15 cellular contexts compared by ENCODE assay signal in genomic region chr3:153746211-153746610, GRCh38.
DNase-seq lines count a peak whose midpoint lies in the region; ATAC-seq and TF ChIP-seq lines count a peak whose summit lies in the region.
"Had no signal": no experiment of that assay in that cellular context is flagged by ENCODE, and none has a peak within 500 bp of the region (broad histone marks: within the 10 kb centered on the region; RNA-seq: fewer than 3 reads in every experiment).

No MANE protein-coding gene starts in this region.

- H3K4me1 Mint-ChIP-seq in progenitor cell of endocrine pancreas (ENCODE audit: low read depth): no peaks in the 10 kb centered on the region
- H3K4me1 Mint-ChIP-seq: CD8-positive, alpha-beta memory T cell had no signal

- H3K4me3 Mint-ChIP-seq in progenitor cell of endocrine pancreas (ENCODE audit: low read depth): no peak overlapping the region
- H3K4me3 Mint-ChIP-seq: CD8-positive, alpha-beta memory T cell; H9 had no signal

- H3K9me3 Mint-ChIP-seq in progenitor cell of endocrine pancreas (ENCODE audit: low read depth): no peaks in the 10 kb centered on the region
- H3K9me3 Mint-ChIP-seq: CD8-positive, alpha-beta memory T cell; H9 had no signal

- no peak overlapping the region for H3K4me3 ChIP-seq in mucosa of descending colon
- H3K4me3 ChIP-seq: BLaER1, GM12878, GM23248 had no signal

- DNase-seq in NOMO-1 (lab: John Stamatoyannopoulos, UW; ENCODE audit: unreplicated experiment in 2 of 2) (peak; percentile 20 to 43), NOMO-1 treated with dmso at 0.1 percent for 144 hours (lab: John Stamatoyannopoulos, UW; ENCODE audit: unreplicated experiment) (no peak), OCI-M1 (lab: John Stamatoyannopoulos, UW) (peak; percentile 11), mucosa of descending colon (no peak), progenitor cell of endocrine pancreas (ENCODE audit: low spot score, unreplicated experiment) (no peak), AML-193 (lab: John Stamatoyannopoulos, UW) (no peak)
- DNase-seq: Caco-2; CD8-positive, alpha-beta memory T cell; DMS53; GM23248; H9; IMR-90 had no signal

- ATAC-seq in mucosa of descending colon (peak; percentile 56), GM18498 (IDR thresholded peaks at IDR 0.05; ENCODE audit: unreplicated experiment) (no peak)
- ATAC-seq: GM12878 had no signal

- H3K36me3 ChIP-seq in mucosa of descending colon (ENCODE audit: low read depth): no peaks in the 10 kb centered on the region
- H3K36me3 ChIP-seq: BLaER1 had no signal

- H3K36me3 Mint-ChIP-seq in progenitor cell of endocrine pancreas (ENCODE audit: insufficient read depth): no peaks in the 10 kb centered on the region
- H3K36me3 Mint-ChIP-seq: CD8-positive, alpha-beta memory T cell had no signal

- no peaks in the 10 kb centered on the region for H3K9me3 ChIP-seq in mucosa of descending colon
- H3K9me3 ChIP-seq: BLaER1, Caco-2 had no signal

- TF ChIP-seq CTCF in mucosa of descending colon (IDR thresholded peaks at IDR 0.05) (no peak), progenitor cell of endocrine pancreas (IDR thresholded peaks at IDR 0.05; ENCODE audit: unreplicated experiment) (no peak)

- peaks cover 8% of the 10 kb centered on the region for H3K4me1 ChIP-seq in mucosa of descending colon (ENCODE audit: low read depth)
- H3K4me1 ChIP-seq: BLaER1, Caco-2 had no signal

- no peaks in the 10 kb centered on the region for H3K27me3 Mint-ChIP-seq in progenitor cell of endocrine pancreas

- no peak overlapping the region for H3K27ac Mint-ChIP-seq in progenitor cell of endocrine pancreas
- H3K27ac Mint-ChIP-seq: CD8-positive, alpha-beta memory T cell; H9 had no signal

- intact Hi-C loops in mucosa of descending colon (cut with DNase I, micrococcal nuclease): no loop called here

Comparison
In these comparisons a context has a peak if more than half of its experiments do, and no peak if none do; other contexts are left out.
1. DNase-seq: peak in NOMO-1 (2 of 2) and OCI-M1 (single experiment); none in NOMO-1 treated with dmso at 0.1 percent for 144 hours (single experiment), mucosa of descending colon (0 of 3), progenitor cell of endocrine pancreas (single experiment) and AML-193 (0 of 2).